In the genomic region with DNA sequence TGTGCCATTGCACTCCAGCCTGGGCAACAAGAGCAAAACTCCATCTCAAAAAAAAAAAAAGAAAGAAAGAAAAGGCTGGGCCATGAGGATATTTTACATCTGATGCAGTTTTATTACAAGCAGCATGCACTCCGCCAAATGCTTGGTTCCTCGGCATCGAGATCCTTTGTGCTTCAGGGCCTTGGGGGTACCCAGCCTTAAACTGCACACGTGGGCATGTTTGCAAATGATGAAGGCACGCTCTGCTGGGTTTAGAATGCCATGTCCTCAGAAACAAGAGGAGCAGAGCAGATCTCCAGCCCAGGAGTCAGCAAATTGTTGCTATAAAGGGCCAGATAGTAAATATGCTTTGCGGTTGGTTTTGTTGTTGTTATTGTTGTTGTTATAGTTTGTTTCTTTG, we compare ENCODE assay signal across 13 cellular contexts.
"Had no signal": no experiment of that assay in that cellular context is flagged by ENCODE, and none has a peak within 500 bp of the region (broad histone marks: within the 10 kb centered on the region; RNA-seq: fewer than 3 reads in every experiment).

No MANE protein-coding gene starts in this region.

- H3K36me3 ChIP-seq: neural progenitor cell had no signal

- H3K9ac ChIP-seq: neural progenitor cell had no signal

- H2AFZ ChIP-seq: neural progenitor cell had no signal

- H3K4me3 ChIP-seq: left ventricle myocardium inferior, neural progenitor cell, pancreas, skin epidermis had no signal

- H3K27me3 ChIP-seq: neural progenitor cell, pancreas had no signal

- ATAC-seq: activated CD8-positive, alpha-beta memory T cell treated with anti-CD3 and anti-CD28 coated beads, Interleukin-2, amount 10 ng/mL, durations not matched to agents 7 days and 5 days; activated T-cell treated with anti-CD3 and anti-CD28 coated beads, Interleukin-2, amount 50 U/mL, for 4 hours had no signal

- H3K9me3 ChIP-seq: left ventricle myocardium inferior, pancreas had no signal

- H3K4me1 ChIP-seq: pancreas had no signal

- DNase-seq: activated CD4-positive, alpha-beta T cell treated with anti-CD3 and anti-CD28 coated beads, Interleukin-2, amount 50 U/mL, for 48 hours; activated CD4-positive, CD25-positive, alpha-beta regulatory T cell treated with anti-CD3 and anti-CD28 coated beads, Interleukin-2, amount 50 U/mL, for 72 hours; activated CD8-positive, alpha-beta memory T cell treated with anti-CD3 and anti-CD28 coated beads, Interleukin-2, amount 10 ng/mL, durations not matched to agents 7 days and 5 days; activated gamma-delta T cell treated with Interleukin-2 at 50 U/mL for 16 hours; activated naive CD8-positive, alpha-beta T cell treated with anti-CD3 and anti-CD28 coated beads for 36 hours; activated T-cell treated with anti-CD3 and anti-CD28 coated beads, Interleukin-2, amount 50 U/mL, for 4 hours; foreskin melanocyte; islet precursor cell; left ventricle myocardium inferior; mesendoderm had no signal

- H3K4me2 ChIP-seq: neural progenitor cell had no signal

- H3K27ac ChIP-seq: left ventricle myocardium inferior, neural progenitor cell, pancreas had no signal
